Comparison of ENCODE assay signal across 23 cellular contexts in genomic region chr3:56295161-56295560, GRCh38.
"Had no signal": no experiment of that assay in that cellular context is flagged by ENCODE, and none has a peak within 500 bp of the region (broad histone marks: within the 10 kb centered on the region; RNA-seq: fewer than 3 reads in every experiment).

No MANE protein-coding gene starts in this region.

- H3K4me3 ChIP-seq: coronary artery, dorsolateral prefrontal cortex, esophagus squamous epithelium, gastrocnemius medialis, heart right ventricle, left lung, lower lobe of right lung had no signal

- H3K4me1 ChIP-seq: esophagus squamous epithelium, gastrocnemius medialis, heart right ventricle, left lung, lower lobe of right lung had no signal

- H3K9me3 ChIP-seq: esophagus squamous epithelium, gastrocnemius medialis, heart right ventricle, left lung, lower lobe of right lung had no signal

- H3K27ac Mint-ChIP-seq: effector memory CD8-positive, alpha-beta T cell; endodermal cell; naive thymus-derived CD4-positive, alpha-beta T cell had no signal

- H3K27ac ChIP-seq: coronary artery, epithelial cell of prostate, esophagus squamous epithelium, gastrocnemius medialis, heart right ventricle, left lung, lower lobe of right lung had no signal

- H3K36me3 Mint-ChIP-seq: naive thymus-derived CD4-positive, alpha-beta T cell had no signal

- DNase-seq: dermis blood vessel endothelial cell; dorsolateral prefrontal cortex; effector CD8-positive, alpha-beta T cell; effector memory CD8-positive, alpha-beta T cell; endodermal cell; erythroblast; esophagus squamous epithelium; foreskin fibroblast; foreskin melanocyte; gastrocnemius medialis; glutamatergic neuron; head of caudate nucleus; heart right ventricle; hippocampal formation; left cardiac atrium; left lung; left ventricle myocardium superior; lower lobe of right lung; mesendoderm; midbrain; naive thymus-derived CD4-positive, alpha-beta T cell had no signal

- H3K4me3 Mint-ChIP-seq: effector memory CD8-positive, alpha-beta T cell; endodermal cell; naive thymus-derived CD4-positive, alpha-beta T cell had no signal

- H3K36me3 ChIP-seq: esophagus squamous epithelium, gastrocnemius medialis, heart right ventricle, left lung, lower lobe of right lung had no signal

- H3K27me3 ChIP-seq: gastrocnemius medialis, heart right ventricle, left lung had no signal

- H3K9me3 Mint-ChIP-seq: effector memory CD8-positive, alpha-beta T cell; endodermal cell had no signal
